In the genomic region with DNA sequence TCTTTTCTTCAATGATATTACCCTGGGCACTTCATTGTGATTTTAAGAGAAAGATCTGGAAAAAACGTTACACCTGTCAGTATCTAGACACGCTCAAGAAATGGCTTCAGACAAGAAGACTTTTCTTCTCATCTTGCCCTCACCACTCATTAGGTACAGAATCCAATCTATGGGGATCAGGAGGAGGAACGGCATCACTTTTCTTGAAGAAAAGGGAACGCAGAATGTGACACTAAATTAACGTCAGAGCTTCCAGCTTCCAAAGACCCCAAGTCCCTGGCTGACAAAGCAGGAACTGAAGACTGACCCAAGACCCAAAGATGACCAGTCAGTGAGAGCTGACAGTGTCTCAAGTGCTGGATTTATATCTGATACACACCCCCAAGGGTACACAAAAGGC, we compare ENCODE assay signal across 10 cellular contexts. TPM values are rescaled to one million over a fixed set of nuclear protein-coding genes. Genes with fewer than 3 reads are reported as not detected.
DNase-seq lines count a peak whose midpoint lies in the region; TF ChIP-seq lines count a peak whose summit lies in the region.
"Had no signal": no experiment of that assay in that cellular context is flagged by ENCODE, and none has a peak within 500 bp of the region (broad histone marks: within the 10 kb centered on the region; RNA-seq: fewer than 3 reads in every experiment).

No MANE protein-coding gene starts in this region.

- no peak for TF ChIP-seq EP300 in esophagus muscularis mucosa (IDR thresholded peaks at IDR 0.05)

- H3K4me3 ChIP-seq in KMS-11 (IDR thresholded peaks at IDR 0.05; ENCODE audit: insufficient read depth, low read depth, low read length) = no peak overlapping the region
- H3K4me3 ChIP-seq in esophagus muscularis mucosa = no peak overlapping the region
- H3K4me3 ChIP-seq in skeletal muscle tissue (ENCODE audit: low read length in 3 of 3) = peak overlapping the region; percentile 25 to 36 (median 26)
- H3K4me3 ChIP-seq in lower leg skin (ENCODE audit: low read depth, poor library complexity, severe bottlenecking) = no peak overlapping the region

- H3K27me3 ChIP-seq in KMS-11 (ENCODE audit: insufficient read depth, low read depth) (no peaks in the 10 kb centered on the region), esophagus muscularis mucosa (no peaks in the 10 kb centered on the region), skeletal muscle tissue (ENCODE audit: control insufficient read depth in 3 of 3, insufficient read depth in 3 of 3, low read length in 3 of 3) (no peaks in the 10 kb centered on the region)

- H3K79me2 ChIP-seq in KMS-11 (ENCODE audit: insufficient read depth, low read depth) = peaks cover 100% of the 10 kb centered on the region

- no peak for TF ChIP-seq CTCF in KMS-11 (conservative IDR thresholded peaks at IDR 0.05; ENCODE audit: low read depth, low read length)
- TF ChIP-seq CTCF in esophagus muscularis mucosa (IDR thresholded peaks at IDR 0.05) = no peak
- no peak for TF ChIP-seq CTCF in lower leg skin (IDR thresholded peaks at IDR 0.05)

- peak overlapping the region; percentile 38; the same call in 1 of the 2 replicates for H3K4me2 ChIP-seq in KMS-11

- no peak overlapping the region for H3K9ac ChIP-seq in KMS-11
- no peak overlapping the region for H3K9ac ChIP-seq in skeletal muscle tissue (ENCODE audit: low read depth in 1 of 3, low read length in 3 of 3)

- H2AFZ ChIP-seq in KMS-11 (ENCODE audit: low read depth) = no peak overlapping the region

- H3K36me3 ChIP-seq in KMS-11 (ENCODE audit: insufficient read depth) (no peaks in the 10 kb centered on the region), esophagus muscularis mucosa (no peaks in the 10 kb centered on the region), skeletal muscle tissue (ENCODE audit: control insufficient read depth in 3 of 3, insufficient read depth in 3 of 3, low read length in 3 of 3) (no peaks in the 10 kb centered on the region)

- WGBS in esophagus muscularis mucosa = 83% methylated on average over 5 of the region's 5 CpGs
- WGBS in lower leg skin, 2 donors = 89 to 92% methylated on average over 5 of the region's 5 CpGs

- TF ChIP-seq POLR2A in esophagus muscularis mucosa (IDR thresholded peaks at IDR 0.05; ENCODE audit: low read depth) (no peak), lower leg skin (IDR thresholded peaks at IDR 0.05) (no peak)

- no peak overlapping the region for H3K4me3 Mint-ChIP-seq in activated CD4-positive, alpha-beta T cell treated with anti-CD3 and anti-CD28 coated beads, Interleukin-2, amount 10 ng/mL, durations not matched to agents 24 days and 14 days

- H4K20me1 ChIP-seq in KMS-11 (ENCODE audit: insufficient read depth) = peaks cover 94% of the 10 kb centered on the region

- H3K4me1 ChIP-seq in KMS-11 (ENCODE audit: low read depth, poor library complexity, severe bottlenecking) = peaks cover 100% of the 10 kb centered on the region
- peaks cover 99 to 100% (median 100%) of the 10 kb centered on the region in 4 donors for H3K4me1 ChIP-seq in esophagus muscularis mucosa
- peaks cover 91 to 95% (median 94%) of the 10 kb centered on the region in 3 donors for H3K4me1 ChIP-seq in skeletal muscle tissue (ENCODE audit: control insufficient read depth in 3 of 3, insufficient read depth in 3 of 3, low read length in 3 of 3)

- H3K27me3 Mint-ChIP-seq in activated CD4-positive, alpha-beta T cell treated with anti-CD3 and anti-CD28 coated beads, Interleukin-2, amount 10 ng/mL, durations not matched to agents 24 days and 14 days = no peaks in the 10 kb centered on the region

- intact Hi-C loops in activated CD4-positive, alpha-beta T cell treated with anti-CD3 and anti-CD28 coated beads, Interleukin-2, amount 10 ng/mL, durations not matched to agents 24 days and 14 days (cut with micrococcal nuclease) = no loop called here
- intact Hi-C loops in esophagus muscularis mucosa (cut with DNase I) = loop anchor here (5.0 kb wide), 1 partner anchor 38 kb away; no protein-coding TSS in a partner anchor
- intact Hi-C loops in lower leg skin (cut with DNase I; ENCODE audit: low total_unique reads) = no loop called here

- no peak overlapping the region for H3K27ac ChIP-seq in KMS-11
- H3K27ac ChIP-seq in esophagus muscularis mucosa (replicated peaks in 1 of 4) = peak overlapping the region in 3 of 4 donors; percentile 21 to 84 (median 29)
- H3K27ac ChIP-seq in skeletal muscle tissue (ENCODE audit: low read depth, low read length) = peak overlapping the region; percentile 58

- H3K9me3 Mint-ChIP-seq in activated CD4-positive, alpha-beta T cell treated with anti-CD3 and anti-CD28 coated beads, Interleukin-2, amount 10 ng/mL, durations not matched to agents 24 days and 14 days = no peaks in the 10 kb centered on the region

- peaks cover 68% of the 10 kb centered on the region for H3K4me1 Mint-ChIP-seq in activated CD4-positive, alpha-beta T cell treated with anti-CD3 and anti-CD28 coated beads, Interleukin-2, amount 10 ng/mL, durations not matched to agents 24 days and 14 days

- peaks cover 4% of the 10 kb centered on the region for H3K36me3 Mint-ChIP-seq in activated CD4-positive, alpha-beta T cell treated with anti-CD3 and anti-CD28 coated beads, Interleukin-2, amount 10 ng/mL, durations not matched to agents 24 days and 14 days (ENCODE audit: low read depth)

- peak overlapping the region; percentile 85 for H3K27ac Mint-ChIP-seq in activated CD4-positive, alpha-beta T cell treated with anti-CD3 and anti-CD28 coated beads, Interleukin-2, amount 10 ng/mL, durations not matched to agents 24 days and 14 days

- no peak for DNase-seq in activated CD4-positive, alpha-beta T cell treated with anti-CD3 and anti-CD28 coated beads, Interleukin-2, amount 10 ng/mL, durations not matched to agents 24 days and 14 days
- DNase-seq in activated CD4-positive, alpha-beta T cell treated with anti-CD3 and anti-CD28 coated beads for 48 hours = no peak
- DNase-seq in esophagus muscularis mucosa (ENCODE audit: extremely low spot score) (no peak), lower leg skin (ENCODE audit: low spot score in 2 of 2) (no peak), pons (ENCODE audit: low spot score) (no peak)
- DNase-seq in stimulated activated CD4-positive, alpha-beta T cell treated with anti-CD3 and anti-CD28 coated beads, Interleukin-4, amount 100 ng/mL, for 24 hours = no peak
- DNase-seq: kidney, NCI-H226 had no signal

- H3K9me3 ChIP-seq in esophagus muscularis mucosa = no peaks in the 10 kb centered on the region
- no peaks in the 10 kb centered on the region for H3K9me3 ChIP-seq in skeletal muscle tissue (ENCODE audit: control insufficient read depth in 3 of 3, low read length in 3 of 3)

RNA-seq across cellular contexts. Expression of a gene that starts 48.2 kb away (rescaled TPM):
- 109 TPM in 2 replicates for total RNA-seq in activated CD4-positive, alpha-beta T cell treated with anti-CD3 and anti-CD28 coated beads, Interleukin-2, amount 10 ng/mL, durations not matched to agents 24 days and 14 days
- total RNA-seq in esophagus muscularis mucosa = 10 to 100 TPM; 34.1 to 48.1 (median 37.5) TPM
- 9.4 TPM for total RNA-seq in skeletal muscle tissue
- total RNA-seq in lower leg skin = 10 to 100 TPM; 34.8 to 78.6 (median 49.2) TPM

RNA-seq across cellular contexts. Expression of a gene that starts 51.8 kb away (rescaled TPM):
- total RNA-seq in activated CD4-positive, alpha-beta T cell treated with anti-CD3 and anti-CD28 coated beads, Interleukin-2, amount 10 ng/mL, durations not matched to agents 24 days and 14 days = 0.09 and 0.16 TPM in 2 replicates
- total RNA-seq in esophagus muscularis mucosa (1 to 10 TPM in 1 of 4 donors, not detected in 3; 1.6 TPM), skeletal muscle tissue (not detected), lower leg skin (100 to 1,000 TPM in 1 of 4 donors, 10 to 100 TPM in 3; 74.6 to 138 (median 88.9) TPM)

Comparison
In these comparisons a context has a peak if more than half of its experiments do, and no peak if none do; other contexts are left out.
1. H3K4me3 ChIP-seq: peak in skeletal muscle tissue (3 of 3); none in KMS-11 (single experiment), esophagus muscularis mucosa (0 of 4) and lower leg skin (single experiment).
2. RNA of a gene that starts 51.8 kb away (total RNA-seq): 74.6 to 138 TPM in lower leg skin; 0.09 to 0.16 TPM in activated CD4-positive, alpha-beta T cell treated with anti-CD3 and anti-CD28 coated beads, Interleukin-2, amount 10 ng/mL, durations not matched to agents 24 days and 14 days, 1.6 TPM in esophagus muscularis mucosa and not detected in skeletal muscle tissue (single experiment); every median in the first group is over 10 times any median in the second.